Comparison of ENCODE assay signal across 7 cellular contexts in the genomic region with DNA sequence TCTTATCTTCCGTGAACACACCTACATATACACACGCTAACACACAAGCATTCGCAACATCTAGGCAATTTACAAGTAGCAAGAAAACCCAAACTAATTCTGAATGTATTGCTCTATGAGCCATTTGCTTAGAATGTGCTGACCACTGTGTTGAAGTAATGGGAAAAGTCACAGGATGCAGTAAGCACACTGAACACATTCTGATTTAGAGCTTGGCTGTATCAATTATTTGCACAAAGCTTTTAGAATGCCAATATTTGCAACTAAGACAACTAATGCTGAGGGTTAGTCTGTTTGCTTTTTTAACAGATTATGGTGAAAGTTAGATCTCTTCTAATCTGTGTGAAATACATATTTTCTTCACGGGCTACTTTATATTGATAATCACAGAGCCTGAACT.
"Had no signal": no experiment of that assay in that cellular context is flagged by ENCODE, and none has a peak within 500 bp of the region (broad histone marks: within the 10 kb centered on the region; RNA-seq: fewer than 3 reads in every experiment).

No MANE protein-coding gene starts in this region.

- ATAC-seq: GM12878 had no signal

- H3K4me3 ChIP-seq: GM12878 had no signal

- DNase-seq: GDM1, GF-D8 had no signal

- FAIRE-seq: GM12878, GM12891, GM12892, GM18507, GM19239 had no signal
